In the genomic region with DNA sequence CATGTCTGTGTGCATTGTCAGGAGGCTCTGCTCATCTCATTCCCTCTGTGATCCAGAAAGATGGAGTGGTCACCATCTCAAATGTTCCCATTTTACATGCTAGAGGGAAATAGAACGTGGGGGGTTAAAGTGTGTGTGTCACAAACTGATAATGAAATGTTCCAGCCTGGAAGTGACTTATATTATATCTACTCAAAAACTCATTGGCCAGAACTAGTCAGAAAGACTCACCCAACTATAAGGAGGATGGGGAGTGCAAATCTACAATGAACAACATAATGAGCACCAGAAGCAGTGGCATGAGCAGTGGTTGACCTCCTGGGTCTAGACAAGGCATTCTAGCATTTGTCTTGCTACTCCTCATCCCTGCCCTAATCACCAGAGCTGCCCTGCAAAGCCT, we compare ENCODE assay signal across 11 cellular contexts.
"Had no signal": no experiment of that assay in that cellular context is flagged by ENCODE, and none has a peak within 500 bp of the region (broad histone marks: within the 10 kb centered on the region; RNA-seq: fewer than 3 reads in every experiment).

No MANE protein-coding gene starts in this region.

- H2AFZ ChIP-seq: GM23248, GM23338 had no signal

- ATAC-seq: GM23338, HCT116 had no signal

- DNase-seq: GM23248, GOT3, H7, H9, HCEC 1CT, HFFc6 had no signal

- H3K36me3 ChIP-seq: HAP-1 had no signal

- FAIRE-seq: H1, H54 had no signal

- H3K4me3 ChIP-seq: GM23248, GM23338, HAP-1 had no signal

- H3K4me1 ChIP-seq: HAP-1 had no signal

- H3K4me2 ChIP-seq: GM23338 had no signal

- H3K9ac ChIP-seq: GM23248 had no signal

- H3K27ac ChIP-seq: GM23248 had no signal

- H3K9me3 ChIP-seq: HAP-1 had no signal
